10 cellular contexts compared by ENCODE assay signal in genomic region chr2:70923378-70924015, GRCh38. TPM values are rescaled to one million over a fixed set of nuclear protein-coding genes. Genes with fewer than 3 reads are reported as not detected.
DNase-seq lines count a peak whose midpoint lies in the region; ATAC-seq and TF ChIP-seq lines count a peak whose summit lies in the region.
"Had no signal": no experiment of that assay in that cellular context is flagged by ENCODE, and none has a peak within 500 bp of the region (broad histone marks: within the 10 kb centered on the region; RNA-seq: fewer than 3 reads in every experiment).

No MANE protein-coding gene starts in this region.

- POLR2A ChIA-PET in naive thymus-derived CD4-positive, alpha-beta T cell (lab: Charles Lee), result no interaction called here

- no peak overlapping the region for H3K4me2 ChIP-seq in hepatocyte

- intact Hi-C loops in naive thymus-derived CD4-positive, alpha-beta T cell (cut with micrococcal nuclease), result no loop called here

- DNase-seq in DMS114 treated with DMSO at 0.1 percent for 48 hours (lab: John Stamatoyannopoulos, UW; ENCODE audit: unreplicated experiment), result peak; percentile 9
- DNase-seq in RPMI8226, result peak; percentile 57
- DNase-seq in hepatocyte (ENCODE audit: low spot score), result peak; percentile 4
- DNase-seq in naive thymus-derived CD4-positive, alpha-beta T cell, result no peak
- DNase-seq in NK-92 (lab: John Stamatoyannopoulos, UW; ENCODE audit: unreplicated experiment), result no peak

- H3K36me3 Mint-ChIP-seq in naive thymus-derived CD4-positive, alpha-beta T cell, result no peaks in the 10 kb centered on the region

- WGBS in hepatocyte (ENCODE audit: low lambda C conversion rate, missing lambda C conversion rate), result 66% methylated on average over 10 of the region's 10 CpGs

- no peak overlapping the region for H3K27ac Mint-ChIP-seq in naive thymus-derived CD4-positive, alpha-beta T cell
- H3K27ac Mint-ChIP-seq: activated T-helper 1 cell treated with anti-CD3 and anti-CD28 coated beads, Interleukin-12 subunit alpha, Interleukin-12 subunit beta, Interleukin-2, Interleukin-4 antibody, amounts not matched to agents 30 ng/mL and 10 ng/mL and 1 ng/mL, durations not matched to agents 14 hours and 24 hours and 36 hours had no signal

- no peaks in the 10 kb centered on the region for H3K4me1 Mint-ChIP-seq in naive thymus-derived CD4-positive, alpha-beta T cell

- TF ChIP-seq CTCF in GM12874 (IDR thresholded peaks at IDR 0.05; ENCODE audit: insufficient read depth, low read depth, low read length) (peak; percentile 39), hepatocyte (IDR thresholded peaks at IDR 0.05; ENCODE audit: poor library complexity) (peak; percentile 8)

- H3K4me3 Mint-ChIP-seq in naive thymus-derived CD4-positive, alpha-beta T cell, result no peak overlapping the region
- H3K4me3 Mint-ChIP-seq: activated T-helper 1 cell treated with anti-CD3 and anti-CD28 coated beads, Interleukin-12 subunit alpha, Interleukin-12 subunit beta, Interleukin-2, Interleukin-4 antibody, amounts not matched to agents 30 ng/mL and 10 ng/mL and 1 ng/mL, durations not matched to agents 14 hours and 24 hours and 36 hours had no signal

- CTCF ChIA-PET in naive thymus-derived CD4-positive, alpha-beta T cell (lab: Charles Lee), result interaction anchor here (2.6 kb wide), 1 partner anchor 25 kb away, joined by 7 read pairs; no protein-coding TSS in a partner anchor

- H4K20me1 ChIP-seq in hepatocyte (ENCODE audit: insufficient read depth, poor library complexity, severe bottlenecking), result no peaks in the 10 kb centered on the region

- H3K27me3 ChIP-seq in hepatocyte, result no peaks in the 10 kb centered on the region
- H3K27me3 ChIP-seq in naive thymus-derived CD4-positive, alpha-beta T cell (ENCODE audit: control insufficient read depth in 2 of 2, insufficient read depth in 2 of 2, low read length in 2 of 2), result no peaks in the 10 kb centered on the region

- no peaks in the 10 kb centered on the region for H3K79me2 ChIP-seq in hepatocyte

- no peak overlapping the region for H2AFZ ChIP-seq in hepatocyte

- no peaks in the 10 kb centered on the region for H3K9me3 ChIP-seq in hepatocyte (ENCODE audit: low read depth)
- H3K9me3 ChIP-seq in naive thymus-derived CD4-positive, alpha-beta T cell (ENCODE audit: control insufficient read depth in 2 of 3, low read length in 3 of 3), result no peaks in the 10 kb centered on the region

- no peak for ATAC-seq in naive thymus-derived CD4-positive, alpha-beta T cell
- ATAC-seq in HG03442 (IDR thresholded peaks at IDR 0.05; ENCODE audit: unreplicated experiment), result no peak

- peaks cover 0 to 20% (median 5%) of the 10 kb centered on the region in 5 donors for H3K27me3 Mint-ChIP-seq in naive thymus-derived CD4-positive, alpha-beta T cell

- no peaks in the 10 kb centered on the region for H3K9me2 ChIP-seq in hepatocyte (replicated peaks; ENCODE audit: insufficient read depth)

- no peak overlapping the region for H3K27ac ChIP-seq in hepatocyte
- no peak overlapping the region for H3K27ac ChIP-seq in naive thymus-derived CD4-positive, alpha-beta T cell (ENCODE audit: low read depth, low read length)

- H3K4me1 ChIP-seq in hepatocyte (ENCODE audit: insufficient read depth), result no peaks in the 10 kb centered on the region
- no peaks in the 10 kb centered on the region for H3K4me1 ChIP-seq in naive thymus-derived CD4-positive, alpha-beta T cell (ENCODE audit: control insufficient read depth in 2 of 2, insufficient read depth in 2 of 2, low read length in 2 of 2)

- H3K36me3 ChIP-seq in hepatocyte (replicated peaks; ENCODE audit: insufficient read depth, low read depth), result no peaks in the 10 kb centered on the region
- no peaks in the 10 kb centered on the region for H3K36me3 ChIP-seq in naive thymus-derived CD4-positive, alpha-beta T cell (ENCODE audit: control insufficient read depth in 2 of 3, insufficient read depth in 3 of 3, low read length in 3 of 3)

- H3K4me3 ChIP-seq in hepatocyte, result no peak overlapping the region
- no peak overlapping the region for H3K4me3 ChIP-seq in naive thymus-derived CD4-positive, alpha-beta T cell (ENCODE audit: low read length)

- H3K9me3 Mint-ChIP-seq in naive thymus-derived CD4-positive, alpha-beta T cell, result peaks cover 0 to 2% (median 0%) of the 10 kb centered on the region in 11 donors
- H3K9me3 Mint-ChIP-seq: activated T-helper 1 cell treated with anti-CD3 and anti-CD28 coated beads, Interleukin-12 subunit alpha, Interleukin-12 subunit beta, Interleukin-2, Interleukin-4 antibody, amounts not matched to agents 30 ng/mL and 10 ng/mL and 1 ng/mL, durations not matched to agents 14 hours and 24 hours and 36 hours had no signal

RNA-seq across cellular contexts. Expression of gene ATP6V1B1, which starts 12.2 kb away (rescaled TPM):
- 0.84 and 1.7 TPM in 2 replicates for total RNA-seq in hepatocyte
- polyA plus RNA-seq in hepatocyte, result 2.9 and 4.0 TPM in 2 replicates
- not detected for total RNA-seq in naive thymus-derived CD4-positive, alpha-beta T cell
- not detected for polyA plus RNA-seq in naive thymus-derived CD4-positive, alpha-beta T cell
- total RNA-seq: activated T-helper 1 cell treated with anti-CD3 and anti-CD28 coated beads, Interleukin-12 subunit alpha, Interleukin-12 subunit beta, Interleukin-2, Interleukin-4 antibody, amounts not matched to agents 30 ng/mL and 10 ng/mL and 1 ng/mL, durations not matched to agents 14 hours and 24 hours and 36 hours; lung microvascular endothelial cell; subcutaneous adipose tissue had no signal

RNA-seq across cellular contexts. Expression of gene VAX2, which starts 23.1 kb away (rescaled TPM):
- 0.20 and 0.52 TPM in 2 replicates for total RNA-seq in hepatocyte
- polyA plus RNA-seq in hepatocyte, result 0.23 and 1.2 TPM in 2 replicates
- not detected for total RNA-seq in naive thymus-derived CD4-positive, alpha-beta T cell
- polyA plus RNA-seq in naive thymus-derived CD4-positive, alpha-beta T cell, result not detected
- total RNA-seq: activated T-helper 1 cell treated with anti-CD3 and anti-CD28 coated beads, Interleukin-12 subunit alpha, Interleukin-12 subunit beta, Interleukin-2, Interleukin-4 antibody, amounts not matched to agents 30 ng/mL and 10 ng/mL and 1 ng/mL, durations not matched to agents 14 hours and 24 hours and 36 hours; lung microvascular endothelial cell had no signal

RNA-seq across cellular contexts. Expression of gene ANKRD53, which starts 54.9 kb away (rescaled TPM):
- 0.48 and 0.97 TPM in 2 replicates for total RNA-seq in hepatocyte
- 3.4 and 4.7 TPM in 2 replicates for polyA plus RNA-seq in hepatocyte
- total RNA-seq in naive thymus-derived CD4-positive, alpha-beta T cell, result 1 to 10 TPM in 1 of 5 experiments, under 1 TPM in 3, not detected in 1; 0.21 to 1.5 (median 0.63) TPM
- not detected for polyA plus RNA-seq in naive thymus-derived CD4-positive, alpha-beta T cell
- total RNA-seq: activated T-helper 1 cell treated with anti-CD3 and anti-CD28 coated beads, Interleukin-12 subunit alpha, Interleukin-12 subunit beta, Interleukin-2, Interleukin-4 antibody, amounts not matched to agents 30 ng/mL and 10 ng/mL and 1 ng/mL, durations not matched to agents 14 hours and 24 hours and 36 hours had no signal

Comparison
In these comparisons a context has a peak if more than half of its experiments do, and no peak if none do; other contexts are left out.
1. DNase-seq: peak in DMS114 treated with DMSO at 0.1 percent for 48 hours (single experiment), RPMI8226 (single experiment) and hepatocyte (single experiment); none in naive thymus-derived CD4-positive, alpha-beta T cell (0 of 9) and NK-92 (single experiment).